8 cellular contexts compared by ENCODE assay signal in genomic region chr12:8860165-8860961, GRCh38. TPM values are rescaled to one million over a fixed set of nuclear protein-coding genes. Genes with fewer than 3 reads are reported as not detected.
DNase-seq lines count a peak whose midpoint lies in the region; ATAC-seq, FAIRE-seq and TF ChIP-seq lines count a peak whose summit lies in the region.

No MANE protein-coding gene starts in this region.

- no peak overlapping the region for H2AFZ ChIP-seq in OCI-LY7 (ENCODE audit: low read length)

- ATAC-seq in HG03139 (IDR thresholded peaks at IDR 0.05; ENCODE audit: unreplicated experiment) (no peak), GM21723 (IDR thresholded peaks at IDR 0.05; ENCODE audit: unreplicated experiment) (no peak)

- peak; percentile 87 for TF ChIP-seq CTCF in OCI-LY7 (conservative IDR thresholded peaks at IDR 0.05; ENCODE audit: low read length)
- TF ChIP-seq CTCF in astrocyte of the spinal cord (IDR thresholded peaks at IDR 0.05; ENCODE audit: low read depth, low read length), result peak; percentile 71

- no peaks in the 10 kb centered on the region for H3K79me2 ChIP-seq in OCI-LY7 (ENCODE audit: insufficient read depth, low read depth, low read length)

- H3K4me1 ChIP-seq in OCI-LY7 (ENCODE audit: insufficient read depth, low read length, poor library complexity, severe bottlenecking), result no peaks in the 10 kb centered on the region
- no peaks in the 10 kb centered on the region for H3K4me1 ChIP-seq in small intestine (ENCODE audit: control insufficient read depth in 2 of 2, insufficient read depth in 1 of 2, low read depth in 1 of 2, low read length in 1 of 2)

- intact Hi-C loops in OCI-LY7 (cut with micrococcal nuclease; ENCODE audit: unreplicated experiment), result loop anchor here (1.0 kb wide), 1 partner anchor 178 kb away; no protein-coding TSS in a partner anchor

- H3K9me3 ChIP-seq in OCI-LY7 (ENCODE audit: low read length), result no peaks in the 10 kb centered on the region
- no peaks in the 10 kb centered on the region for H3K9me3 ChIP-seq in small intestine (ENCODE audit: control insufficient read depth, low read depth)

- in situ Hi-C loops in astrocyte of the spinal cord (cut with HindIII; ENCODE audit: low sequenced_read_pairs), result no loop called here

- POLR2A ChIA-PET in OCI-LY7 (lab: Charles Lee), result interaction anchor here (0.7 to 1.7 kb wide), 5 partner anchors 176 to 269 kb away, joined by 3 to 4 read pairs (median 3); no protein-coding TSS in a partner anchor

- no peak overlapping the region for H3K27ac ChIP-seq in OCI-LY7 (ENCODE audit: low read depth, low read length, poor library complexity, severe bottlenecking)
- H3K27ac ChIP-seq in small intestine (ENCODE audit: low read depth in 1 of 2, low read length in 1 of 2), result no peak overlapping the region

- CTCF ChIA-PET in OCI-LY7 (lab: Charles Lee; ENCODE audit: unreplicated experiment), result interaction anchor here (0.6 to 1.2 kb wide), 4 partner anchors 177 to 184 kb away, joined by 3 to 4 read pairs (median 3); no protein-coding TSS in a partner anchor

- no peaks in the 10 kb centered on the region for H4K20me1 ChIP-seq in OCI-LY7 (ENCODE audit: insufficient read depth, low read length)

- H3K36me3 ChIP-seq in OCI-LY7 (ENCODE audit: insufficient read depth, low read length), result no peaks in the 10 kb centered on the region
- H3K36me3 ChIP-seq in small intestine (ENCODE audit: control insufficient read depth in 2 of 2, insufficient read depth in 2 of 2, low read length in 2 of 2), result no peaks in the 10 kb centered on the region

- H3K4me3 ChIP-seq in OCI-LY7 (ENCODE audit: low read depth, low read length, poor library complexity, severe bottlenecking), result no peak overlapping the region
- H3K4me3 ChIP-seq in astrocyte of the spinal cord (ENCODE audit: low read depth, low read length), result no peak overlapping the region
- no peak overlapping the region for H3K4me3 ChIP-seq in small intestine (ENCODE audit: low read depth in 1 of 2, low read length in 2 of 2)

- no peaks in the 10 kb centered on the region for H3K27me3 ChIP-seq in small intestine (ENCODE audit: control insufficient read depth in 2 of 2, insufficient read depth in 2 of 2, low read length in 2 of 2)

- no peak overlapping the region for H3K4me2 ChIP-seq in OCI-LY7 (ENCODE audit: low read length)

- H3K9me2 ChIP-seq in OCI-LY7 (ENCODE audit: insufficient read depth, low read length), result no peaks in the 10 kb centered on the region

- WGBS in small intestine, 3 donors, result 73 to 79% (median 77%) methylated on average over 10 of the region's 10 CpGs

- no TSS peak for BruUV-seq in OCI-LY7 (replicated peaks; lab: Mats Ljungman, UMichigan)

- FAIRE-seq in GM12891 (lab: Jason Lieb, UNC) (peak; percentile 55), small intestine (lab: Jason Lieb, UNC) (no peak)

- TF ChIP-seq POLR2A in GM12891 (IDR thresholded peaks at IDR 0.05; ENCODE audit: low read depth, low read length), result no peak

- DNase-seq in AG08395 (ENCODE audit: low spot score) (peak; percentile 47), GM12891 (ENCODE audit: insufficient read length, low spot score) (peak; percentile 23), OCI-LY7 (ENCODE audit: low spot score) (peak; percentile 62), astrocyte of the spinal cord (ENCODE audit: low read depth, low spot score) (peak; percentile 42), iPS DF 4.7 (ENCODE audit: extremely low read depth, low spot score) (peak; percentile 79), small intestine (peak; percentile 49)

TF ChIP-seq in GM12891, 5 proteins besides CTCF, POLR2A, EP300 and RAD21:
- no peak for TF ChIP-seq POU2F2 (IDR thresholded peaks at IDR 0.05; ENCODE audit: low read depth, low read length)
- TF ChIP-seq PAX5 (IDR thresholded peaks at IDR 0.05; ENCODE audit: insufficient read depth, low read length, severe bottlenecking), result no peak
- no peak for TF ChIP-seq TAF1 (IDR thresholded peaks at IDR 0.05; ENCODE audit: low read depth, low read length)
- no peak for TF ChIP-seq SPI1 (IDR thresholded peaks at IDR 0.05; ENCODE audit: low read depth, low read length)
- TF ChIP-seq POLR2AphosphoS5 (IDR thresholded peaks at IDR 0.05; ENCODE audit: low read depth, low read length), result no peak

RNA-seq across cellular contexts. Expression of gene A2ML1, which starts 37.9 kb away (rescaled TPM):
- polyA plus RNA-seq in GM12891 (2012; ENCODE audit: low read depth, missing spikeins), result not detected
- not detected in 2 replicates for total RNA-seq in OCI-LY7 (2014; rRNA removed; shearing (Covaris generic))
- not detected in 2 replicates for total RNA-seq in OCI-LY7 (2022)
- under 1 TPM in 2 of 3 donors, not detected in 1; 0.10 to 0.22 TPM for polyA plus RNA-seq in small intestine

RNA-seq across cellular contexts. Expression of gene PHC1, which starts 53.9 kb away (rescaled TPM):
- 8.7 TPM for polyA plus RNA-seq in GM12891 (2012; ENCODE audit: low read depth, missing spikeins)
- total RNA-seq in OCI-LY7 (2014; rRNA removed; shearing (Covaris generic)), result 52.2 and 52.4 TPM in 2 replicates
- 33.6 and 42.2 TPM in 2 replicates for total RNA-seq in OCI-LY7 (2022)
- 10 to 100 TPM in 1 of 3 donors, 1 to 10 TPM in 2; 3.2 to 10.6 (median 3.6) TPM for polyA plus RNA-seq in small intestine

Comparison
In these comparisons a context has a peak if more than half of its experiments do, and no peak if none do; other contexts are left out.
1. DNase-seq: peak in every context shown above with its lines; median percentile 79 in iPS DF 4.7; 62 in OCI-LY7; 49 in small intestine; 47 in AG08395; 42 in astrocyte of the spinal cord; 23 in GM12891.